ENCODE assay signal across 17 cellular contexts in genomic region chr19:32367063-32367462, GRCh38.
"Had no signal": no experiment of that assay in that cellular context is flagged by ENCODE, and none has a peak within 500 bp of the region (broad histone marks: within the 10 kb centered on the region; RNA-seq: fewer than 3 reads in every experiment).

No MANE protein-coding gene starts in this region.

- H3K4me1 Mint-ChIP-seq: endodermal cell, nephron had no signal

- H3K4me3 Mint-ChIP-seq: endodermal cell; immature natural killer cell; nephron; stimulated activated naive B cell treated with anti-CD40 and anti-IgM and Interleukin-4, amounts not matched to agents 10 μg/mL and 1 μg/mL and 100 μg/mL, for 72 hours; stimulated activated naive CD8-positive, alpha-beta T cell treated with anti-CD3 and anti-CD28 coated beads, Interleukin-15, amount 100 ng/mL, for 72 hours had no signal

- DNase-seq: dermis blood vessel endothelial cell; endodermal cell; erythroblast; foreskin keratinocyte; immature natural killer cell; left ventricle myocardium inferior; mesenchymal stem cell; midbrain; spleen; stimulated activated CD4-positive, alpha-beta T cell treated with anti-CD3 and anti-CD28 coated beads, Interleukin-15, amount 100 ng/mL, for 24 hours; stimulated activated CD4-positive, alpha-beta T cell treated with anti-CD3 and anti-CD28 coated beads, Interleukin-1b, Interleukin-23, amount 100 ng/mL, for 48 hours; stimulated activated CD4-positive, alpha-beta T cell treated with anti-CD3 and anti-CD28 coated beads, Interleukin-4, amount 100 ng/mL, for 24 hours; stimulated activated naive B cell treated with anti-CD40 and anti-IgM and Interleukin-4, amounts not matched to agents 10 μg/mL and 1 μg/mL and 100 μg/mL, for 72 hours; stimulated activated naive CD8-positive, alpha-beta T cell treated with anti-CD3 and anti-CD28 coated beads, Interleukin-15, amount 100 ng/mL, for 72 hours had no signal

- H3K9me3 ChIP-seq: left ventricle myocardium inferior, spleen had no signal

- H3K27me3 Mint-ChIP-seq: stimulated activated naive B cell treated with anti-CD40 and anti-IgM and Interleukin-4, amounts not matched to agents 10 μg/mL and 1 μg/mL and 100 μg/mL, for 72 hours; stimulated activated naive CD8-positive, alpha-beta T cell treated with anti-CD3 and anti-CD28 coated beads, Interleukin-15, amount 100 ng/mL, for 72 hours had no signal

- H3K9me3 Mint-ChIP-seq: endodermal cell; immature natural killer cell; nephron; stimulated activated naive B cell treated with anti-CD40 and anti-IgM and Interleukin-4, amounts not matched to agents 10 μg/mL and 1 μg/mL and 100 μg/mL, for 72 hours; stimulated activated naive CD8-positive, alpha-beta T cell treated with anti-CD3 and anti-CD28 coated beads, Interleukin-15, amount 100 ng/mL, for 72 hours had no signal

- H3K27ac ChIP-seq: foreskin keratinocyte, parathyroid adenoma, spleen had no signal

- ATAC-seq: foreskin keratinocyte; sciatic nerve; stimulated activated naive B cell treated with anti-CD40 and anti-IgM and Interleukin-4, amounts not matched to agents 10 μg/mL and 1 μg/mL and 100 μg/mL, for 72 hours; stimulated activated naive CD8-positive, alpha-beta T cell treated with anti-CD3 and anti-CD28 coated beads, Interleukin-15, amount 100 ng/mL, for 72 hours had no signal

- H3K27ac Mint-ChIP-seq: endodermal cell; nephron; stimulated activated naive B cell treated with anti-CD40 and anti-IgM and Interleukin-4, amounts not matched to agents 10 μg/mL and 1 μg/mL and 100 μg/mL, for 72 hours; stimulated activated naive CD8-positive, alpha-beta T cell treated with anti-CD3 and anti-CD28 coated beads, Interleukin-15, amount 100 ng/mL, for 72 hours had no signal
